14 cellular contexts compared by ENCODE assay signal in genomic region chr9:81600631-81601030, GRCh38.
DNase-seq lines count a peak whose midpoint lies in the region; ATAC-seq and TF ChIP-seq lines count a peak whose summit lies in the region.
"Had no signal": no experiment of that assay in that cellular context is flagged by ENCODE, and none has a peak within 500 bp of the region (broad histone marks: within the 10 kb centered on the region; RNA-seq: fewer than 3 reads in every experiment).

No MANE protein-coding gene starts in this region.

- no peak overlapping the region for H2AFZ ChIP-seq in PC-3 (ENCODE audit: low read length)

- H4K20me1 ChIP-seq in PC-3 (ENCODE audit: low read length) = no peaks in the 10 kb centered on the region

- H3K36me3 Mint-ChIP-seq in endothelial cell (ENCODE audit: low read depth, unreplicated experiment) (peaks cover 49% of the 10 kb centered on the region), nephron (ENCODE audit: low read depth) (peaks cover 82% of the 10 kb centered on the region)
- no peaks in the 10 kb centered on the region for H3K36me3 Mint-ChIP-seq in activated CD4-positive, alpha-beta memory T cell treated with anti-CD3 and anti-CD28 coated beads, Interleukin-2, amount 10 ng/mL, durations not matched to agents 7 days and 5 days (ENCODE audit: low read depth)

- H3K9ac ChIP-seq in PC-3 (ENCODE audit: low read length) = no peak overlapping the region
- H3K9ac ChIP-seq: BLaER1 had no signal

- H3K27ac ChIP-seq in left ventricle myocardium inferior (replicated peaks) (peak overlapping the region; percentile 73), PC-3 (ENCODE audit: low read length) (no peak overlapping the region)
- H3K27ac ChIP-seq: BLaER1, HL-60 had no signal

- H3K9me3 Mint-ChIP-seq in endothelial cell (ENCODE audit: unreplicated experiment) (no peaks in the 10 kb centered on the region), nephron (no peaks in the 10 kb centered on the region)
- H3K9me3 Mint-ChIP-seq in activated CD4-positive, alpha-beta memory T cell treated with anti-CD3 and anti-CD28 coated beads, Interleukin-2, amount 10 ng/mL, durations not matched to agents 7 days and 5 days = peaks cover 3% of the 10 kb centered on the region

- H3K4me3 ChIP-seq in left ventricle myocardium inferior (no peak overlapping the region), PC-3 (ENCODE audit: low read length) (no peak overlapping the region)
- H3K4me3 ChIP-seq: BLaER1 had no signal

- no peaks in the 10 kb centered on the region for H3K9me2 ChIP-seq in PC-3 (replicated peaks; ENCODE audit: low read length)

- H3K4me1 ChIP-seq in left ventricle myocardium inferior (peaks cover 49% of the 10 kb centered on the region), PC-3 (ENCODE audit: insufficient read depth, low read length) (peaks cover 36% of the 10 kb centered on the region)

- no peak overlapping the region for H3K4me2 ChIP-seq in PC-3 (ENCODE audit: low read length)
- H3K4me2 ChIP-seq: BLaER1 had no signal

- H3K79me2 ChIP-seq in PC-3 (ENCODE audit: low read length) = peaks cover 7% of the 10 kb centered on the region; the same call in 1 of the 2 replicates

- ATAC-seq in left cardiac atrium (no peak), PC-3 (no peak)
- ATAC-seq: HCT116 had no signal

- H3F3A ChIP-seq in PC-3 (ENCODE audit: low read length, unreplicated experiment) = no peaks in the 10 kb centered on the region

- no TSS peak for BruUV-seq in PC-3 (replicated peaks; lab: Mats Ljungman, UMichigan)

- peaks cover 87% of the 10 kb centered on the region for H3K4me1 Mint-ChIP-seq in endothelial cell (ENCODE audit: unreplicated experiment)
- H3K4me1 Mint-ChIP-seq in nephron = peaks cover 55% of the 10 kb centered on the region
- peaks cover 2% of the 10 kb centered on the region for H3K4me1 Mint-ChIP-seq in activated CD4-positive, alpha-beta memory T cell treated with anti-CD3 and anti-CD28 coated beads, Interleukin-2, amount 10 ng/mL, durations not matched to agents 7 days and 5 days

- DNase-seq in left ventricle myocardium inferior (no peak), left cardiac atrium (no peak), endothelial cell (ENCODE audit: low spot score) (no peak), SIG-M5 treated with dmso at 0.1 percent for 504 hours (lab: John Stamatoyannopoulos, UW; ENCODE audit: unreplicated experiment) (no peak), PC-3 (no peak)
- DNase-seq in stimulated activated CD4-positive, alpha-beta T cell treated with anti-CD3 and anti-CD28 coated beads, Interleukin-1b, Interleukin-23, amount 100 ng/mL, for 48 hours = no peak
- no peak for DNase-seq in activated CD4-positive, alpha-beta memory T cell treated with anti-CD3 and anti-CD28 coated beads, Interleukin-2, amount 10 ng/mL, durations not matched to agents 7 days and 5 days
- DNase-seq: 8988T, AML-193, DMS53 had no signal

- H3K27me3 Mint-ChIP-seq in endothelial cell (ENCODE audit: unreplicated experiment) (peaks cover 13% of the 10 kb centered on the region), nephron (ENCODE audit: low read depth) (no peaks in the 10 kb centered on the region)
- no peaks in the 10 kb centered on the region for H3K27me3 Mint-ChIP-seq in activated CD4-positive, alpha-beta memory T cell treated with anti-CD3 and anti-CD28 coated beads, Interleukin-2, amount 10 ng/mL, durations not matched to agents 7 days and 5 days

- H3K36me3 ChIP-seq in left ventricle myocardium inferior (peaks cover 5% of the 10 kb centered on the region), PC-3 (ENCODE audit: low read depth, low read length) (peaks cover 18% of the 10 kb centered on the region)

- no peaks in the 10 kb centered on the region for H3K27me3 ChIP-seq in left ventricle myocardium inferior (ENCODE audit: low read depth)
- no peaks in the 10 kb centered on the region for H3K27me3 ChIP-seq in PC-3 (ENCODE audit: low read length)
- H3K27me3 ChIP-seq: BLaER1 had no signal

- POLR2A ChIA-PET in PC-3 (lab: Charles Lee; ENCODE audit: unreplicated experiment) = no interaction called here
- POLR2A ChIA-PET in activated CD4-positive, alpha-beta memory T cell treated with anti-CD3 and anti-CD28 coated beads, Interleukin-2, amount 10 ng/mL, durations not matched to agents 7 days and 5 days (lab: Charles Lee) = no interaction called here

- H3K27ac Mint-ChIP-seq in endothelial cell (ENCODE audit: unreplicated experiment) (peak overlapping the region; percentile 97), nephron (peak overlapping the region in 2 of 3 experiments; percentile 11 to 93)
- H3K27ac Mint-ChIP-seq in activated CD4-positive, alpha-beta memory T cell treated with anti-CD3 and anti-CD28 coated beads, Interleukin-2, amount 10 ng/mL, durations not matched to agents 7 days and 5 days = no peak overlapping the region

- intact Hi-C loops in left ventricle myocardium inferior (cut with micrococcal nuclease) = no loop called here
- intact Hi-C loops in left cardiac atrium (cut with DNase I) = no loop called here
- intact Hi-C loops in PC-3 (cut with micrococcal nuclease) = loop anchor here (5.0 kb wide), 1 partner anchor 87 kb away; the partner anchor contains the start of gene TLE1

- CTCF ChIA-PET in PC-3 (lab: Charles Lee) = no interaction called here
- CTCF ChIA-PET in activated CD4-positive, alpha-beta memory T cell treated with anti-CD3 and anti-CD28 coated beads, Interleukin-2, amount 10 ng/mL, durations not matched to agents 7 days and 5 days (lab: Charles Lee) = no interaction called here

- H3K9me3 ChIP-seq in left ventricle myocardium inferior (replicated peaks) (no peaks in the 10 kb centered on the region), PC-3 (ENCODE audit: low read length) (no peaks in the 10 kb centered on the region)
- H3K9me3 ChIP-seq: BLaER1 had no signal

- H3K4me3 Mint-ChIP-seq in endothelial cell (ENCODE audit: unreplicated experiment) (no peak overlapping the region), nephron (no peak overlapping the region)
- H3K4me3 Mint-ChIP-seq in activated CD4-positive, alpha-beta memory T cell treated with anti-CD3 and anti-CD28 coated beads, Interleukin-2, amount 10 ng/mL, durations not matched to agents 7 days and 5 days = no peak overlapping the region

- TF ChIP-seq CTCF in left ventricle myocardium inferior (IDR thresholded peaks at IDR 0.05; ENCODE audit: borderline replicate concordance) = no peak
- no peak for TF ChIP-seq CTCF in endothelial cell (IDR thresholded peaks at IDR 0.05; ENCODE audit: unreplicated experiment)
- TF ChIP-seq CTCF in nephron (IDR thresholded peaks at IDR 0.05; ENCODE audit: unreplicated experiment in 3 of 3) = no peak
- no peak for TF ChIP-seq CTCF in PC-3 (conservative IDR thresholded peaks at IDR 0.05; ENCODE audit: low read depth, low read length)
